ENCODE assay signal across 18 cellular contexts in genomic region chrX:4320436-4320947, GRCh38.
"Had no signal": no experiment of that assay in that cellular context is flagged by ENCODE, and none has a peak within 500 bp of the region (broad histone marks: within the 10 kb centered on the region; RNA-seq: fewer than 3 reads in every experiment).

No MANE protein-coding gene starts in this region.

- H3K4me1 Mint-ChIP-seq: activated CD4-positive, alpha-beta memory T cell treated with anti-CD3 and anti-CD28 coated beads, Interleukin-2, amount 10 ng/mL, durations not matched to agents 7 days and 5 days; activated CD4-positive, alpha-beta T cell treated with anti-CD3 and anti-CD28 coated beads for 36 hours; immature natural killer cell; stimulated activated naive CD8-positive, alpha-beta T cell treated with anti-CD3 and anti-CD28 coated beads, Interleukin-15, amount 100 ng/mL, for 72 hours had no signal

- H3K27ac ChIP-seq: thoracic aorta had no signal

- H3K4me3 ChIP-seq: thoracic aorta had no signal

- H3K9me3 Mint-ChIP-seq: activated CD4-positive, alpha-beta memory T cell treated with anti-CD3 and anti-CD28 coated beads, Interleukin-2, amount 10 ng/mL, durations not matched to agents 7 days and 5 days; activated T-helper 1 cell treated with anti-CD3 and anti-CD28 coated beads, Interleukin-12 subunit alpha, Interleukin-12 subunit beta, Interleukin-2, Interleukin-4 antibody, amounts not matched to agents 30 ng/mL and 10 ng/mL and 1 ng/mL, durations not matched to agents 14 hours and 24 hours and 36 hours; natural killer cell treated with Interleukin-12 subunit alpha and Interleukin-12 subunit beta and Interleukin-15 and Interleukin-18, amount 100 ng/mL, for 72 hours; stimulated activated naive CD8-positive, alpha-beta T cell treated with anti-CD3 and anti-CD28 coated beads, Interleukin-15, amount 100 ng/mL, for 72 hours had no signal

- H3K27me3 Mint-ChIP-seq: activated CD4-positive, alpha-beta memory T cell treated with anti-CD3 and anti-CD28 coated beads, Interleukin-2, amount 10 ng/mL, durations not matched to agents 7 days and 5 days; activated CD4-positive, alpha-beta T cell treated with anti-CD3 and anti-CD28 coated beads for 36 hours; natural killer cell treated with Interleukin-12 subunit alpha and Interleukin-12 subunit beta and Interleukin-15 and Interleukin-18, amount 100 ng/mL, for 72 hours; stimulated activated naive CD8-positive, alpha-beta T cell treated with anti-CD3 and anti-CD28 coated beads, Interleukin-15, amount 100 ng/mL, for 72 hours had no signal

- H3K36me3 Mint-ChIP-seq: immature natural killer cell; natural killer cell treated with Interleukin-12 subunit alpha and Interleukin-12 subunit beta and Interleukin-15 and Interleukin-18, amount 100 ng/mL, for 72 hours had no signal

- ATAC-seq: activated CD4-positive, alpha-beta T cell treated with anti-CD3 and anti-CD28 coated beads for 36 hours; left colon; natural killer cell treated with Interleukin-12 subunit alpha and Interleukin-12 subunit beta and Interleukin-15 and Interleukin-18, amount 100 ng/mL, for 72 hours; stimulated activated naive CD8-positive, alpha-beta T cell treated with anti-CD3 and anti-CD28 coated beads, Interleukin-15, amount 100 ng/mL, for 72 hours had no signal

- DNase-seq: activated CD4-positive, alpha-beta memory T cell treated with anti-CD3 and anti-CD28 coated beads, Interleukin-2, amount 10 ng/mL, durations not matched to agents 7 days and 5 days; activated CD4-positive, alpha-beta T cell treated with anti-CD3 and anti-CD28 coated beads for 36 hours; activated CD8-positive, alpha-beta memory T cell treated with anti-CD3 and anti-CD28 coated beads, Interleukin-2, amount 50 U/mL, for 4 hours; activated naive CD4-positive, alpha-beta T cell treated with anti-CD3 and anti-CD28 coated beads for 36 hours; central memory CD4-positive, alpha-beta T cell; cortex of kidney; erythroblast; hippocampal formation; immature natural killer cell; left colon; mammary epithelial cell; stimulated activated CD4-positive, alpha-beta T cell treated with anti-CD3 and anti-CD28 coated beads, Interleukin-15, amount 100 ng/mL, for 24 hours; stimulated activated CD4-positive, alpha-beta T cell treated with anti-CD3 and anti-CD28 coated beads, Interleukin-4, amount 100 ng/mL, for 24 hours; stimulated activated naive CD8-positive, alpha-beta T cell treated with anti-CD3 and anti-CD28 coated beads, Interleukin-15, amount 100 ng/mL, for 72 hours; T-helper 9 cell had no signal

- H3K4me3 Mint-ChIP-seq: activated CD4-positive, alpha-beta memory T cell treated with anti-CD3 and anti-CD28 coated beads, Interleukin-2, amount 10 ng/mL, durations not matched to agents 7 days and 5 days; activated CD4-positive, alpha-beta T cell treated with anti-CD3 and anti-CD28 coated beads for 36 hours; activated naive CD4-positive, alpha-beta T cell treated with anti-CD3 and anti-CD28 coated beads for 36 hours; activated T-helper 1 cell treated with anti-CD3 and anti-CD28 coated beads, Interleukin-12 subunit alpha, Interleukin-12 subunit beta, Interleukin-2, Interleukin-4 antibody, amounts not matched to agents 30 ng/mL and 10 ng/mL and 1 ng/mL, durations not matched to agents 14 hours and 24 hours and 36 hours; immature natural killer cell; natural killer cell treated with Interleukin-12 subunit alpha and Interleukin-12 subunit beta and Interleukin-15 and Interleukin-18, amount 100 ng/mL, for 72 hours; stimulated activated naive CD8-positive, alpha-beta T cell treated with anti-CD3 and anti-CD28 coated beads, Interleukin-15, amount 100 ng/mL, for 72 hours had no signal

- H3K27ac Mint-ChIP-seq: activated CD4-positive, alpha-beta memory T cell treated with anti-CD3 and anti-CD28 coated beads, Interleukin-2, amount 10 ng/mL, durations not matched to agents 7 days and 5 days; activated CD4-positive, alpha-beta T cell treated with anti-CD3 and anti-CD28 coated beads for 36 hours; activated naive CD4-positive, alpha-beta T cell treated with anti-CD3 and anti-CD28 coated beads for 36 hours; activated T-helper 1 cell treated with anti-CD3 and anti-CD28 coated beads, Interleukin-12 subunit alpha, Interleukin-12 subunit beta, Interleukin-2, Interleukin-4 antibody, amounts not matched to agents 30 ng/mL and 10 ng/mL and 1 ng/mL, durations not matched to agents 14 hours and 24 hours and 36 hours; immature natural killer cell; natural killer cell treated with Interleukin-12 subunit alpha and Interleukin-12 subunit beta and Interleukin-15 and Interleukin-18, amount 100 ng/mL, for 72 hours; stimulated activated naive CD8-positive, alpha-beta T cell treated with anti-CD3 and anti-CD28 coated beads, Interleukin-15, amount 100 ng/mL, for 72 hours had no signal

- H3K36me3 ChIP-seq: thoracic aorta had no signal

- H3K9me3 ChIP-seq: thoracic aorta had no signal
